ENCODE assay signal across 32 cellular contexts in the genomic region with DNA sequence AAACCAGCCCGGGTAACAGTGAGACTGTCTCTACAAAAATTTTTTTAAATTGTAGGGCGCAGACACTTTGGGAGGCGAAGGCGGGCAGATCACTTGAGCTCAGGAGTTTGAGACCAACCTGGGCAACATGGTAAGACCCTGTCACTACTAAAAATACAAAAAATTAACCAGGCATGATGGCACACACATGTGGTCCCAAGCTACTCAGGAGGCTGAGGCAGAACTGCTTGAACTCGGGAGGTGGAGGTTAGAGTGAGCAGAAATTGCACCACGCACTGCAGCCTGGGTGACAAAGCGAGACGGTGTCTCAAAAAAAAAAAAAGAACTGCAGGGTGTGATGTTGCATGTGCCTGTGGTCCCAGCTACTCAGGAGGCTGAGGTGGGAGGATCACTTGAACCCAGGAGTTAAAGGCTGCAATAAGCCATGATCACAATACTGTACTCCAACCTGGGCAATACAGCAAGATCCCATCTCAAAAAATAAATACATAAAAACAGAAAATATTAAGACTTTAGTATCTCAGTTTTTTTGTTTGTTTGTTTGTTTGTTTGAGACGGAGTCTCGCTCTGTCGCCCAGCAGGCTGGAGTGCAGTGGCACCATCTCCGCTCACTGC.
"Had no signal": no experiment of that assay in that cellular context is flagged by ENCODE, and none has a peak within 500 bp of the region (broad histone marks: within the 10 kb centered on the region; RNA-seq: fewer than 3 reads in every experiment).

No MANE protein-coding gene starts in this region.

- H3K4me2 ChIP-seq: KMS-11, SK-N-SH had no signal

- H3K4me3 Mint-ChIP-seq: activated CD8-positive, alpha-beta T cell treated with anti-CD3 and anti-CD28 coated beads, Interleukin-2, amount 10 ng/mL, durations not matched to agents 7 days and 5 days; activated naive CD8-positive, alpha-beta T cell treated with anti-CD3 and anti-CD28 coated beads, Interleukin-2, amount 50 U/mL, for 24 hours; activated T-helper 1 cell treated with anti-CD3 and anti-CD28 coated beads, Interleukin-12 subunit alpha, Interleukin-12 subunit beta, Interleukin-2, Interleukin-4 antibody, amounts not matched to agents 30 ng/mL and 10 ng/mL and 1 ng/mL, durations not matched to agents 14 hours and 24 hours and 36 hours; T-helper 2 cell treated with Interferon-gamma antibody and Interleukin-4, amounts not matched to agents 5 μg/mL and 100 μg/mL, for 36 hours had no signal

- ATAC-seq: activated CD8-positive, alpha-beta T cell treated with anti-CD3 and anti-CD28 coated beads, Interleukin-2, amount 10 ng/mL, durations not matched to agents 7 days and 5 days; activated naive CD4-positive, alpha-beta T cell treated with anti-CD3 and anti-CD28 coated beads, Interleukin-2, amount 50 U/mL, for 72 hours; activated naive CD8-positive, alpha-beta T cell treated with anti-CD3 and anti-CD28 coated beads, Interleukin-2, amount 50 U/mL, for 24 hours; body of pancreas; Panc1; Right ventricle myocardium inferior had no signal

- H3K9me3 Mint-ChIP-seq: activated naive CD4-positive, alpha-beta T cell treated with anti-CD3 and anti-CD28 coated beads, Interleukin-2, amount 50 U/mL, for 72 hours; activated naive CD8-positive, alpha-beta T cell treated with anti-CD3 and anti-CD28 coated beads, Interleukin-2, amount 50 U/mL, for 24 hours; activated T-helper 1 cell treated with anti-CD3 and anti-CD28 coated beads, Interleukin-12 subunit alpha, Interleukin-12 subunit beta, Interleukin-2, Interleukin-4 antibody, amounts not matched to agents 30 ng/mL and 10 ng/mL and 1 ng/mL, durations not matched to agents 14 hours and 24 hours and 36 hours; T-helper 2 cell treated with Interferon-gamma antibody and Interleukin-4, amounts not matched to agents 5 μg/mL and 100 μg/mL, for 36 hours had no signal

- H3K36me3 ChIP-seq: ascending aorta had no signal

- H3K27ac Mint-ChIP-seq: activated CD8-positive, alpha-beta T cell treated with anti-CD3 and anti-CD28 coated beads, Interleukin-2, amount 10 ng/mL, durations not matched to agents 7 days and 5 days; activated naive CD8-positive, alpha-beta T cell treated with anti-CD3 and anti-CD28 coated beads, Interleukin-2, amount 50 U/mL, for 24 hours; activated T-helper 1 cell treated with anti-CD3 and anti-CD28 coated beads, Interleukin-12 subunit alpha, Interleukin-12 subunit beta, Interleukin-2, Interleukin-4 antibody, amounts not matched to agents 30 ng/mL and 10 ng/mL and 1 ng/mL, durations not matched to agents 14 hours and 24 hours and 36 hours; T-helper 2 cell treated with Interferon-gamma antibody and Interleukin-4, amounts not matched to agents 5 μg/mL and 100 μg/mL, for 36 hours had no signal

- H3K27ac ChIP-seq: ascending aorta, body of pancreas, KMS-11 had no signal

- H3K4me3 ChIP-seq: ascending aorta, body of pancreas had no signal

- H3K36me3 Mint-ChIP-seq: activated naive CD4-positive, alpha-beta T cell treated with anti-CD3 and anti-CD28 coated beads, Interleukin-2, amount 50 U/mL, for 72 hours had no signal

- H3K27me3 ChIP-seq: ascending aorta, body of pancreas had no signal

- H3K9me3 ChIP-seq: ascending aorta, body of pancreas, SK-N-SH had no signal

- H3K27me3 Mint-ChIP-seq: activated naive CD8-positive, alpha-beta T cell treated with anti-CD3 and anti-CD28 coated beads, Interleukin-2, amount 50 U/mL, for 24 hours had no signal

- DNase-seq: activated CD4-positive, alpha-beta T cell treated with anti-CD3 and anti-CD28 coated beads for 48 hours; activated CD4-positive, alpha-beta T cell treated with anti-CD3 and anti-CD28 coated beads, Interleukin-2, amount 50 U/mL, for 4 hours; activated CD4-positive, CD25-positive, alpha-beta regulatory T cell treated with anti-CD3 and anti-CD28 coated beads, Interleukin-2, amount 50 U/mL, for 72 hours; activated CD8-positive, alpha-beta memory T cell treated with anti-CD3 and anti-CD28 coated beads, Interleukin-2, amount 50 U/mL, for 48 hours; activated CD8-positive, alpha-beta T cell treated with anti-CD3 and anti-CD28 coated beads, Interleukin-2, amount 10 ng/mL, durations not matched to agents 7 days and 5 days; activated effector memory CD4-positive, alpha-beta T cell treated with anti-CD3 and anti-CD28 coated beads, Interleukin-2, amount 50 U/mL, for 16 hours; activated naive CD4-positive, alpha-beta T cell treated with Interleukin-2 at 50 U/mL for 16 hours; activated naive CD8-positive, alpha-beta T cell treated with anti-CD3 and anti-CD28 coated beads, Interleukin-2, amount 50 U/mL, for 24 hours; activated T-cell treated with anti-CD3 and anti-CD28 coated beads, Interleukin-2, amount 50 U/mL, for 1 hour; amniotic stem cell; body of pancreas; central memory CD4-positive, alpha-beta T cell; NCI-H1092; NCI-H1417; NCI-H1694; NCI-H2029; NCI-H2107; NCI-H2171 treated with DMSO at 0.1 percent for 48 hours; NCI-H226; NCI-H526 treated with DMSO at 0.1 percent for 48 hours; NK-92 treated with Interleukin-12 subunit alpha and Interleukin-12 subunit beta, amount 100 ng/mL, for 24 hours; OCI-M1; RPMI8226; SK-N-SH; SW 1271 had no signal

- H3K9me2 ChIP-seq: SK-N-SH had no signal
